ENCODE assay signal across 23 cellular contexts in genomic region chr4:14364953-14365533, GRCh38.
"Had no signal": no experiment of that assay in that cellular context is flagged by ENCODE, and none has a peak within 500 bp of the region (broad histone marks: within the 10 kb centered on the region; RNA-seq: fewer than 3 reads in every experiment).

No MANE protein-coding gene starts in this region.

- H3K9me3 ChIP-seq: MG63 had no signal

- ATAC-seq: activated CD4-positive, alpha-beta T cell treated with anti-CD3 and anti-CD28 coated beads for 36 hours; activated CD8-positive, alpha-beta T cell treated with anti-CD3 and anti-CD28 coated beads for 36 hours; activated T-cell treated with anti-CD3 and anti-CD28 coated beads, Interleukin-2, amount 50 U/mL, for 72 hours; PC-3; T-cell had no signal

- H3K27me3 Mint-ChIP-seq: activated CD4-positive, alpha-beta T cell treated with anti-CD3 and anti-CD28 coated beads for 36 hours; activated CD8-positive, alpha-beta T cell treated with anti-CD3 and anti-CD28 coated beads for 36 hours; activated naive CD4-positive, alpha-beta T cell treated with anti-CD3 and anti-CD28 coated beads, Interleukin-2, amount 10 ng/mL, durations not matched to agents 7 days and 5 days; activated naive CD8-positive, alpha-beta T cell treated with anti-CD3 and anti-CD28 coated beads for 36 hours; T-cell had no signal

- DNase-seq: activated CD4-positive, alpha-beta T cell treated with anti-CD3 and anti-CD28 coated beads for 36 hours; activated CD8-positive, alpha-beta memory T cell treated with anti-CD3 and anti-CD28 coated beads, Interleukin-2, amount 50 U/mL, for 4 hours; activated CD8-positive, alpha-beta T cell treated with anti-CD3 and anti-CD28 coated beads for 36 hours; activated gamma-delta T cell treated with Interleukin-2 at 50 U/mL for 16 hours; activated naive CD4-positive, alpha-beta T cell treated with anti-CD3 and anti-CD28 coated beads, Interleukin-2, amount 10 ng/mL, durations not matched to agents 7 days and 5 days; activated naive CD8-positive, alpha-beta T cell treated with anti-CD3 and anti-CD28 coated beads for 36 hours; activated T-cell treated with anti-CD3 and anti-CD28 coated beads, Interleukin-2, amount 50 U/mL, for 72 hours; cerebellar nuclear complex; MG63; NCI-H1105 treated with DMSO at 0.1 percent for 48 hours; NCI-H146; NCI-H187 treated with DMSO at 0.1 percent for 48 hours; NCI-H2081 treated with DMSO at 0.1 percent for 48 hours; NCI-H2171 treated with DMSO at 0.1 percent for 48 hours; NCI-H226; NCI-H526; NCI-H774; PC-3; SIG-M5; T-cell; T-helper 2 cell; T1000 had no signal

- H3K36me3 ChIP-seq: MG63 had no signal

- H3K4me3 ChIP-seq: MG63 had no signal

- H3K36me3 Mint-ChIP-seq: activated naive CD4-positive, alpha-beta T cell treated with anti-CD3 and anti-CD28 coated beads, Interleukin-2, amount 10 ng/mL, durations not matched to agents 7 days and 5 days; activated naive CD8-positive, alpha-beta T cell treated with anti-CD3 and anti-CD28 coated beads for 36 hours; T-cell had no signal

- H3K27me3 ChIP-seq: MG63 had no signal

- H3K4me1 Mint-ChIP-seq: activated CD4-positive, alpha-beta T cell treated with anti-CD3 and anti-CD28 coated beads for 36 hours; activated naive CD4-positive, alpha-beta T cell treated with anti-CD3 and anti-CD28 coated beads, Interleukin-2, amount 10 ng/mL, durations not matched to agents 7 days and 5 days; activated naive CD8-positive, alpha-beta T cell treated with anti-CD3 and anti-CD28 coated beads for 36 hours; T-cell had no signal

- H3K4me3 Mint-ChIP-seq: activated CD4-positive, alpha-beta T cell treated with anti-CD3 and anti-CD28 coated beads for 36 hours; activated CD8-positive, alpha-beta T cell treated with anti-CD3 and anti-CD28 coated beads for 36 hours; activated naive CD4-positive, alpha-beta T cell treated with anti-CD3 and anti-CD28 coated beads, Interleukin-2, amount 10 ng/mL, durations not matched to agents 7 days and 5 days; activated naive CD8-positive, alpha-beta T cell treated with anti-CD3 and anti-CD28 coated beads for 36 hours; activated T-cell treated with anti-CD3 and anti-CD28 coated beads, Interleukin-2, amount 50 U/mL, for 72 hours; T-cell had no signal

- H3K27ac Mint-ChIP-seq: activated CD4-positive, alpha-beta T cell treated with anti-CD3 and anti-CD28 coated beads for 36 hours; activated CD8-positive, alpha-beta T cell treated with anti-CD3 and anti-CD28 coated beads for 36 hours; activated naive CD4-positive, alpha-beta T cell treated with anti-CD3 and anti-CD28 coated beads, Interleukin-2, amount 10 ng/mL, durations not matched to agents 7 days and 5 days; activated naive CD8-positive, alpha-beta T cell treated with anti-CD3 and anti-CD28 coated beads for 36 hours; activated T-cell treated with anti-CD3 and anti-CD28 coated beads, Interleukin-2, amount 50 U/mL, for 72 hours; activated T-helper 2 cell treated with anti-CD3 and anti-CD28 coated beads, Interferon-gamma antibody, Interleukin-2, Interleukin-4, amounts not matched to agents 10 μg/mL and 5 μg/mL and 100 μg/mL, durations not matched to agents 14 hours and 24 hours and 36 hours; T-cell had no signal

- H3K9me3 Mint-ChIP-seq: activated CD8-positive, alpha-beta T cell treated with anti-CD3 and anti-CD28 coated beads for 36 hours; activated naive CD4-positive, alpha-beta T cell treated with anti-CD3 and anti-CD28 coated beads, Interleukin-2, amount 10 ng/mL, durations not matched to agents 7 days and 5 days; activated naive CD8-positive, alpha-beta T cell treated with anti-CD3 and anti-CD28 coated beads for 36 hours; activated T-cell treated with anti-CD3 and anti-CD28 coated beads, Interleukin-2, amount 50 U/mL, for 72 hours; activated T-helper 2 cell treated with anti-CD3 and anti-CD28 coated beads, Interferon-gamma antibody, Interleukin-2, Interleukin-4, amounts not matched to agents 10 μg/mL and 5 μg/mL and 100 μg/mL, durations not matched to agents 14 hours and 24 hours and 36 hours; T-cell had no signal
